ENCODE assay signal across 1 cellular context in genomic region chr18:62713651-62714247, GRCh38.
TF ChIP-seq lines count a peak whose summit lies in the region.

No MANE protein-coding gene starts in this region.

TF ChIP-seq in IMR-90, 13 proteins besides CTCF, POLR2A, EP300 and RAD21 (continued from another document):
- no peak for TF ChIP-seq MAZ (IDR thresholded peaks at IDR 0.05; ENCODE audit: borderline replicate concordance, low read depth, low read length)
- TF ChIP-seq SMC3 (IDR thresholded peaks at IDR 0.05; ENCODE audit: low read depth, low read length) = no peak
- TF ChIP-seq NFE2L2 (IDR thresholded peaks at IDR 0.05; ENCODE audit: low read depth, low read length) = no peak
